In genomic region chr12:93407963-93408283, GRCh38 we compare ENCODE assay signal across 1 cellular context.
TF ChIP-seq lines count a peak whose summit lies in the region.

No MANE protein-coding gene starts in this region.

TF ChIP-seq in K562, 482 proteins besides CTCF, POLR2A, EP300 and RAD21 (continued from another document):
- no peak for TF ChIP-seq MITF (IDR thresholded peaks at IDR 0.05)
